ENCODE assay signal across 11 cellular contexts in genomic region chr1:23013657-23014056, GRCh38. TPM values are rescaled to one million over a fixed set of nuclear protein-coding genes. Genes with fewer than 3 reads are reported as not detected.
A peak's percentile ranks its signal among the peaks of the same experiment; 100 is the strongest.
DNase-seq lines count a peak whose midpoint lies in the region; ATAC-seq, FAIRE-seq and TF ChIP-seq lines count a peak whose summit lies in the region.
"Had no signal": no experiment of that assay in that cellular context is flagged by ENCODE, and none has a peak within 500 bp of the region (broad histone marks: within the 10 kb centered on the region; RNA-seq: fewer than 3 reads in every experiment).

No MANE protein-coding gene starts in this region.

- no peak overlapping the region for H3K27ac ChIP-seq in left lung
- H3K27ac ChIP-seq in psoas muscle: no peak overlapping the region
- H3K27ac ChIP-seq: neutrophil had no signal

- ATAC-seq in left lung (peak; percentile 33), psoas muscle (no peak), HG03159 (IDR thresholded peaks at IDR 0.05; ENCODE audit: unreplicated experiment) (no peak)
- ATAC-seq: T-helper 17 cell had no signal

- DNase-seq in GM12891 (ENCODE audit: insufficient read length, low spot score) (peak; percentile 26), NCI-H2029 treated with DMSO at 0.1 percent for 48 hours (lab: John Stamatoyannopoulos, UW) (peak; percentile 54), RKO (ENCODE audit: low spot score) (peak; percentile 22), left lung (no peak), psoas muscle (no peak)
- DNase-seq in stimulated activated CD4-positive, alpha-beta T cell treated with anti-CD3 and anti-CD28 coated beads, Interleukin-12 subunit alpha, Interleukin-12 subunit beta, amount 100 ng/mL, for 4 hours: no peak
- DNase-seq in stimulated activated naive CD4-positive, alpha-beta T cell (lab: John Stamatoyannopoulos, UW): no peak
- DNase-seq: T-helper 17 cell had no signal

- H3K4me1 ChIP-seq in left lung (peaks cover 0 to 3% of the 10 kb centered on the region in 2 donors), psoas muscle (no peaks in the 10 kb centered on the region)

- no peaks in the 10 kb centered on the region for H3K36me3 ChIP-seq in left lung
- no peaks in the 10 kb centered on the region for H3K36me3 ChIP-seq in psoas muscle (ENCODE audit: insufficient read depth in 1 of 2, low read depth in 1 of 2)
- H3K36me3 ChIP-seq: neutrophil had no signal

- H3K27me3 ChIP-seq in left lung (no peaks in the 10 kb centered on the region), psoas muscle (ENCODE audit: insufficient read depth in 3 of 3, low read length in 2 of 3) (no peaks in the 10 kb centered on the region)

- intact Hi-C loops in left lung (cut with DNase I): no loop called here
- intact Hi-C loops in psoas muscle (cut with DNase I): no loop called here

- FAIRE-seq in GM12891 (lab: Jason Lieb, UNC): no peak
- FAIRE-seq: G401.6 had no signal

- WGBS in psoas muscle, 3 donors: 72 to 81% (median 74%) methylated on average over 3 of the region's 3 CpGs

- no peak for TF ChIP-seq CTCF in left lung (IDR thresholded peaks at IDR 0.05)
- no peak for TF ChIP-seq CTCF in psoas muscle (IDR thresholded peaks at IDR 0.05)

- no peaks in the 10 kb centered on the region for H3K9me3 ChIP-seq in left lung
- no peaks in the 10 kb centered on the region for H3K9me3 ChIP-seq in psoas muscle
- H3K9me3 ChIP-seq: neutrophil had no signal

- H3K4me3 ChIP-seq in left lung: no peak overlapping the region
- H3K4me3 ChIP-seq in psoas muscle: no peak overlapping the region

- TF ChIP-seq POLR2A in GM12891 (IDR thresholded peaks at IDR 0.05; ENCODE audit: low read depth, low read length): no peak

TF ChIP-seq in GM12891, 5 proteins besides CTCF, POLR2A, EP300 and RAD21:
- TF ChIP-seq TAF1 (IDR thresholded peaks at IDR 0.05; ENCODE audit: low read depth, low read length) (no peak), POU2F2 (IDR thresholded peaks at IDR 0.05; ENCODE audit: low read depth, low read length) (no peak), SPI1 (IDR thresholded peaks at IDR 0.05; ENCODE audit: low read depth, low read length) (no peak), PAX5 (IDR thresholded peaks at IDR 0.05; ENCODE audit: insufficient read depth, low read length, severe bottlenecking) (no peak), POLR2AphosphoS5 (IDR thresholded peaks at IDR 0.05; ENCODE audit: low read depth, low read length) (no peak)

RNA-seq across cellular contexts. Expression of gene TEX46, which starts 2.0 kb away (rescaled TPM):
- not detected for polyA plus RNA-seq in GM12891 (2012; ENCODE audit: low read depth, missing spikeins)
- not detected for total RNA-seq in left lung
- total RNA-seq in psoas muscle: not detected
- polyA plus RNA-seq in psoas muscle: not detected
- total RNA-seq: T-helper 17 cell had no signal

RNA-seq across cellular contexts. Expression of gene KDM1A, which starts 5.6 kb away (rescaled TPM):
- polyA plus RNA-seq in GM12891 (2012; ENCODE audit: low read depth, missing spikeins): 51.3 TPM
- total RNA-seq in left lung: 10 to 100 TPM; 39.5 to 40.8 TPM
- total RNA-seq in psoas muscle: 10 to 100 TPM; 37.5 to 46.3 (median 42.8) TPM
- polyA plus RNA-seq in psoas muscle: 10 to 100 TPM; 29.1 to 49.2 (median 35.8) TPM

RNA-seq across cellular contexts. Expression of gene LACTBL1, which starts 41.0 kb away (rescaled TPM):
- not detected for polyA plus RNA-seq in GM12891 (2012; ENCODE audit: low read depth, missing spikeins)
- not detected for total RNA-seq in left lung
- not detected for total RNA-seq in psoas muscle
- polyA plus RNA-seq in psoas muscle: not detected
- total RNA-seq: T-helper 17 cell had no signal

Comparison
In these comparisons a context has a peak if more than half of its experiments do, and no peak if none do; other contexts are left out.
1. DNase-seq: peak in GM12891 (single experiment), NCI-H2029 treated with DMSO at 0.1 percent for 48 hours (single experiment) and RKO (single experiment); none in left lung (0 of 2), stimulated activated CD4-positive, alpha-beta T cell treated with anti-CD3 and anti-CD28 coated beads, Interleukin-12 subunit alpha, Interleukin-12 subunit beta, amount 100 ng/mL, for 4 hours (single experiment), stimulated activated naive CD4-positive, alpha-beta T cell (0 of 6) and psoas muscle (0 of 2).